ENCODE assay signal across 8 cellular contexts in genomic region chr1:160219062-160219929, GRCh38. TPM values are rescaled to one million over a fixed set of nuclear protein-coding genes. Genes with fewer than 3 reads are reported as not detected.
A peak's percentile ranks its signal among the peaks of the same experiment; 100 is the strongest.
DNase-seq lines count a peak whose midpoint lies in the region; ATAC-seq and TF ChIP-seq lines count a peak whose summit lies in the region.

No MANE protein-coding gene starts in this region.

- H3K79me1 ChIP-seq in trophoblast cell (ENCODE audit: low read length), result no peaks in the 10 kb centered on the region

- H3K14ac ChIP-seq in trophoblast cell (ENCODE audit: low read length), result no peak overlapping the region

- H4K12ac ChIP-seq in trophoblast cell (ENCODE audit: low read depth, low read length), result no peak overlapping the region

- peak overlapping the region; percentile 58 for H3K27ac Mint-ChIP-seq in activated naive CD8-positive, alpha-beta T cell
- H3K27ac Mint-ChIP-seq in activated naive CD8-positive, alpha-beta T cell treated with anti-CD3 and anti-CD28 coated beads for 36 hours, result no peak overlapping the region

- no peak overlapping the region for H3K27ac ChIP-seq in trophoblast cell (ENCODE audit: low read depth, low read length)

- H2AFZ ChIP-seq in trophoblast cell (ENCODE audit: insufficient read depth, low read length, poor library complexity), result no peak overlapping the region

- no peak overlapping the region for H2AK5ac ChIP-seq in trophoblast cell (ENCODE audit: low read length)

- no peak overlapping the region for H3K4me3 Mint-ChIP-seq in activated naive CD8-positive, alpha-beta T cell
- no peak overlapping the region for H3K4me3 Mint-ChIP-seq in activated naive CD8-positive, alpha-beta T cell treated with anti-CD3 and anti-CD28 coated beads for 36 hours

- H3K27me3 ChIP-seq in trophoblast cell (ENCODE audit: insufficient read depth, low read length), result no peaks in the 10 kb centered on the region

- no peak overlapping the region for H3K4me3 ChIP-seq in trophoblast cell (ENCODE audit: low read depth, low read length)

- H3K4ac ChIP-seq in trophoblast cell (ENCODE audit: low read depth, low read length), result no peak overlapping the region

- WGBS in trophoblast cell (ENCODE audit: extremely low coverage, insufficient coverage, insufficient read length), result no CpG with 5 or more reads among the region's 4 CpGs

- peaks cover under 1% of the 10 kb centered on the region for H3K36me3 Mint-ChIP-seq in activated naive CD8-positive, alpha-beta T cell
- H3K36me3 Mint-ChIP-seq in activated naive CD8-positive, alpha-beta T cell treated with anti-CD3 and anti-CD28 coated beads for 36 hours, result peaks cover 7% of the 10 kb centered on the region

- no peaks in the 10 kb centered on the region for H3K9me3 ChIP-seq in trophoblast cell (ENCODE audit: insufficient read depth, low read depth, low read length)

- peaks cover 8% of the 10 kb centered on the region in 2 experiments for H3K4me1 ChIP-seq in trophoblast cell (ENCODE audit: control insufficient read depth in 1 of 2, insufficient read depth in 2 of 2, low read length in 2 of 2)

- peaks cover 31 to 64% of the 10 kb centered on the region in 2 experiments for H3K36me3 ChIP-seq in trophoblast cell (ENCODE audit: control insufficient read depth in 1 of 2, insufficient read depth in 2 of 2, low read length in 2 of 2)

- H3K79me2 ChIP-seq in trophoblast cell (ENCODE audit: control insufficient read depth, insufficient read depth, low read length, poor library complexity), result no peaks in the 10 kb centered on the region

- peak; percentile 89 for ATAC-seq in SK-N-SH treated with all-trans-retinoic acid at 6 μM for 48 hours
- ATAC-seq in GM19455 (IDR thresholded peaks at IDR 0.05; ENCODE audit: unreplicated experiment), result no peak
- ATAC-seq in HG02610 (IDR thresholded peaks at IDR 0.05; ENCODE audit: unreplicated experiment), result no peak

- H3K4me2 ChIP-seq in trophoblast cell (ENCODE audit: low read length), result no peak overlapping the region

- no peak overlapping the region for H2BK120ac ChIP-seq in trophoblast cell (ENCODE audit: insufficient read depth, low read length, poor library complexity)

- H3K9me3 Mint-ChIP-seq in activated naive CD8-positive, alpha-beta T cell (ENCODE audit: low read depth), result no peaks in the 10 kb centered on the region
- H3K9me3 Mint-ChIP-seq in activated naive CD8-positive, alpha-beta T cell treated with anti-CD3 and anti-CD28 coated beads for 36 hours, result no peaks in the 10 kb centered on the region

- no peak overlapping the region for H2BK12ac ChIP-seq in trophoblast cell (ENCODE audit: low read length)

- no peak overlapping the region for H3K23ac ChIP-seq in trophoblast cell (ENCODE audit: low read length)

- no peak for DNase-seq in activated naive CD8-positive, alpha-beta T cell treated with anti-CD3 and anti-CD28 coated beads for 36 hours
- DNase-seq in foreskin melanocyte (peak; percentile 65), trophoblast cell (peak; percentile 40 to 71)
- DNase-seq in stimulated activated CD8-positive, alpha-beta memory T cell treated with anti-CD3 and anti-CD28 coated beads, Interleukin-4, amount 100 ng/mL, for 48 hours, result no peak

- H3K4me1 Mint-ChIP-seq in activated naive CD8-positive, alpha-beta T cell (ENCODE audit: low read depth), result no peaks in the 10 kb centered on the region
- H3K4me1 Mint-ChIP-seq in activated naive CD8-positive, alpha-beta T cell treated with anti-CD3 and anti-CD28 coated beads for 36 hours, result no peaks in the 10 kb centered on the region

- H3K27me3 Mint-ChIP-seq in activated naive CD8-positive, alpha-beta T cell, result no peaks in the 10 kb centered on the region
- no peaks in the 10 kb centered on the region for H3K27me3 Mint-ChIP-seq in activated naive CD8-positive, alpha-beta T cell treated with anti-CD3 and anti-CD28 coated beads for 36 hours

- H3K18ac ChIP-seq in trophoblast cell (ENCODE audit: low read length), result no peak overlapping the region

- peak overlapping the region; percentile 49 for H4K8ac ChIP-seq in trophoblast cell (ENCODE audit: low read depth, low read length)

- H3K9ac ChIP-seq in trophoblast cell (ENCODE audit: low read length), result no peak overlapping the region

- no peak overlapping the region for H4K91ac ChIP-seq in trophoblast cell (ENCODE audit: low read depth, low read length)

- no peak overlapping the region for H2BK5ac ChIP-seq in trophoblast cell (ENCODE audit: low read depth, low read length, poor library complexity)

TF ChIP-seq in SK-N-SH treated with all-trans-retinoic acid at 6 μM for 48 hours, 23 proteins besides CTCF, POLR2A, EP300 and RAD21:
- no peak for TF ChIP-seq ZNF70 (CRISPR knock-in tag; IDR thresholded peaks at IDR 0.05)

RNA-seq across cellular contexts. Expression of gene PEA15, which starts 14.1 kb away (rescaled TPM):
- total RNA-seq in activated naive CD8-positive, alpha-beta T cell treated with anti-CD3 and anti-CD28 coated beads for 36 hours, result 10 to 100 TPM; 51.7 to 57.4 TPM
- 244 and 246 TPM in 2 replicates for polyA plus RNA-seq in trophoblast cell (2013)

RNA-seq across cellular contexts. Expression of gene CASQ1, which starts 28.9 kb away (rescaled TPM):
- not detected for total RNA-seq in activated naive CD8-positive, alpha-beta T cell treated with anti-CD3 and anti-CD28 coated beads for 36 hours
- polyA plus RNA-seq in trophoblast cell (2013), result 5.0 and 5.6 TPM in 2 replicates

RNA-seq across cellular contexts. Expression of gene DCAF8, which starts 43.1 kb away (rescaled TPM):
- total RNA-seq in activated naive CD8-positive, alpha-beta T cell treated with anti-CD3 and anti-CD28 coated beads for 36 hours, result 10 to 100 TPM; 86.9 to 94.1 TPM
- polyA plus RNA-seq in trophoblast cell (2013), result 65.4 and 69.8 TPM in 2 replicates

Comparison
In these comparisons a context has a peak if more than half of its experiments do, and no peak if none do; other contexts are left out.
1. DNase-seq: peak in foreskin melanocyte (single experiment) and trophoblast cell (2 of 2); none in activated naive CD8-positive, alpha-beta T cell treated with anti-CD3 and anti-CD28 coated beads for 36 hours (single experiment) and stimulated activated CD8-positive, alpha-beta memory T cell treated with anti-CD3 and anti-CD28 coated beads, Interleukin-4, amount 100 ng/mL, for 48 hours (single experiment).